ENCODE assay signal across 18 cellular contexts in genomic region chr16:49473773-49474172, GRCh38.
"Had no signal": no experiment of that assay in that cellular context is flagged by ENCODE, and none has a peak within 500 bp of the region (broad histone marks: within the 10 kb centered on the region; RNA-seq: fewer than 3 reads in every experiment).

No MANE protein-coding gene starts in this region.

- H3K9me3 Mint-ChIP-seq: activated B cell treated with CpG ODN at 0.5 μM for 24 hours; activated naive CD4-positive, alpha-beta T cell treated with anti-CD3 and anti-CD28 coated beads, Interleukin-2, amount 50 U/mL, for 72 hours; activated T-helper 2 cell treated with anti-CD3 and anti-CD28 coated beads, Interferon-gamma antibody, Interleukin-2, Interleukin-4, amounts not matched to agents 10 μg/mL and 5 μg/mL and 100 μg/mL, durations not matched to agents 14 hours and 24 hours and 36 hours; dendritic cell treated with granulocyte-macrophage colony-stimulating factor and Interleukin-4, amounts not matched to agents 40 ng/mL and 50 ng/mL, for 4 days; naive thymus-derived CD4-positive, alpha-beta T cell; stimulated activated memory B cell treated with anti-CD40 and anti-IgM and Interleukin-4, amounts not matched to agents 10 μg/mL and 1 μg/mL and 100 μg/mL, for 72 hours; T-helper 1 cell treated with Interleukin-12 subunit alpha and Interleukin-12 subunit beta and Interleukin-4 antibody, amounts not matched to agents 30 μg/mL and 1 μg/mL, for 36 hours; type B pancreatic cell had no signal

- H3K27me3 ChIP-seq: brain microvascular endothelial cell had no signal

- H3K27ac Mint-ChIP-seq: activated B cell treated with CpG ODN at 0.5 μM for 24 hours; activated naive CD4-positive, alpha-beta T cell treated with anti-CD3 and anti-CD28 coated beads, Interleukin-2, amount 50 U/mL, for 72 hours; activated T-helper 2 cell treated with anti-CD3 and anti-CD28 coated beads, Interferon-gamma antibody, Interleukin-2, Interleukin-4, amounts not matched to agents 10 μg/mL and 5 μg/mL and 100 μg/mL, durations not matched to agents 14 hours and 24 hours and 36 hours; dendritic cell treated with granulocyte-macrophage colony-stimulating factor and Interleukin-4, amounts not matched to agents 40 ng/mL and 50 ng/mL, for 4 days; stimulated activated memory B cell treated with anti-CD40 and anti-IgM and Interleukin-4, amounts not matched to agents 10 μg/mL and 1 μg/mL and 100 μg/mL, for 72 hours; T-helper 1 cell treated with Interleukin-12 subunit alpha and Interleukin-12 subunit beta and Interleukin-4 antibody, amounts not matched to agents 30 μg/mL and 1 μg/mL, for 36 hours; type B pancreatic cell had no signal

- H3K9me3 ChIP-seq: mucosa of descending colon had no signal

- H3K27ac ChIP-seq: brain microvascular endothelial cell, epithelial cell of prostate, parathyroid adenoma had no signal

- H3K27me3 Mint-ChIP-seq: activated B cell treated with CpG ODN at 0.5 μM for 24 hours; dendritic cell treated with granulocyte-macrophage colony-stimulating factor and Interleukin-4, amounts not matched to agents 40 ng/mL and 50 ng/mL, for 4 days; stimulated activated memory B cell treated with anti-CD40 and anti-IgM and Interleukin-4, amounts not matched to agents 10 μg/mL and 1 μg/mL and 100 μg/mL, for 72 hours had no signal

- H3K4me3 Mint-ChIP-seq: activated B cell treated with CpG ODN at 0.5 μM for 24 hours; dendritic cell treated with granulocyte-macrophage colony-stimulating factor and Interleukin-4, amounts not matched to agents 40 ng/mL and 50 ng/mL, for 4 days; naive thymus-derived CD4-positive, alpha-beta T cell; stimulated activated memory B cell treated with anti-CD40 and anti-IgM and Interleukin-4, amounts not matched to agents 10 μg/mL and 1 μg/mL and 100 μg/mL, for 72 hours; T-helper 1 cell treated with Interleukin-12 subunit alpha and Interleukin-12 subunit beta and Interleukin-4 antibody, amounts not matched to agents 30 μg/mL and 1 μg/mL, for 36 hours; type B pancreatic cell had no signal

- H2AFZ ChIP-seq: parathyroid adenoma had no signal

- H3K9ac ChIP-seq: parathyroid adenoma had no signal

- DNase-seq: activated B cell treated with CpG ODN at 0.5 μM for 24 hours; activated CD4-positive, alpha-beta T cell treated with anti-CD3 and anti-CD28 coated beads, Interleukin-2, amount 50 U/mL, for 1 hour; activated CD8-positive, alpha-beta memory T cell treated with anti-CD3 and anti-CD28 coated beads for 24 hours; amygdala; brain microvascular endothelial cell; foreskin melanocyte; naive thymus-derived CD4-positive, alpha-beta T cell; SIG-M5; stimulated activated CD4-positive, alpha-beta T cell treated with anti-CD3 and anti-CD28 coated beads, Interleukin-2, amount 100 ng/mL, for 48 hours had no signal

- H3K4me1 ChIP-seq: parathyroid adenoma had no signal

- ATAC-seq: activated naive CD4-positive, alpha-beta T cell treated with anti-CD3 and anti-CD28 coated beads, Interleukin-2, amount 50 U/mL, for 72 hours; mucosa of descending colon; naive thymus-derived CD4-positive, alpha-beta T cell; stimulated activated memory B cell treated with anti-CD40 and anti-IgM and Interleukin-4, amounts not matched to agents 10 μg/mL and 1 μg/mL and 100 μg/mL, for 72 hours had no signal

- H3K36me3 ChIP-seq: brain microvascular endothelial cell had no signal

- H3K36me3 Mint-ChIP-seq: activated naive CD4-positive, alpha-beta T cell treated with anti-CD3 and anti-CD28 coated beads, Interleukin-2, amount 50 U/mL, for 72 hours; naive thymus-derived CD4-positive, alpha-beta T cell; stimulated activated memory B cell treated with anti-CD40 and anti-IgM and Interleukin-4, amounts not matched to agents 10 μg/mL and 1 μg/mL and 100 μg/mL, for 72 hours; type B pancreatic cell had no signal

- H3K4me3 ChIP-seq: mucosa of descending colon had no signal
